ENCODE assay signal across 23 cellular contexts in genomic region chr3:32956750-32957570, GRCh38. TPM values are rescaled to one million over a fixed set of nuclear protein-coding genes. Genes with fewer than 3 reads are reported as not detected.
DNase-seq lines count a peak whose midpoint lies in the region; ATAC-seq, FAIRE-seq and TF ChIP-seq lines count a peak whose summit lies in the region.
"Had no signal": no experiment of that assay in that cellular context is flagged by ENCODE, and none has a peak within 500 bp of the region (broad histone marks: within the 10 kb centered on the region; RNA-seq: fewer than 3 reads in every experiment).

No MANE protein-coding gene starts in this region.

- peaks cover 3% of the 10 kb centered on the region for H3K4me1 Mint-ChIP-seq in astrocyte (ENCODE audit: low read depth, unreplicated experiment)

- DNase-seq in COLO829 (ENCODE audit: low spot score), result peak; percentile 42
- DNase-seq in M059J (ENCODE audit: low read depth), result peak; percentile 17
- DNase-seq in astrocyte (ENCODE audit: low read depth), result peak; percentile 17
- peak; percentile 98 for DNase-seq in foreskin melanocyte
- no peak for DNase-seq in mesenteric fat pad (ENCODE audit: low spot score)
- DNase-seq in HuH-7.5 (ENCODE audit: low spot score), result no peak
- DNase-seq: activated B cell treated with CpG ODN at 0.5 μM for 24 hours; dorsolateral prefrontal cortex; GF-D8; hypothalamus; kidney; NCI-H1417 treated with DMSO at 0.1 percent for 48 hours; SHP77; stimulated activated CD4-positive, alpha-beta T cell treated with anti-CD3 and anti-CD28 coated beads, Interleukin-2, amount 100 ng/mL, for 48 hours; substantia nigra had no signal

- H3K9me3 Mint-ChIP-seq in astrocyte (ENCODE audit: unreplicated experiment), result no peaks in the 10 kb centered on the region
- H3K9me3 Mint-ChIP-seq: activated B cell treated with CpG ODN at 0.5 μM for 24 hours; memory B cell; natural killer cell treated with Interleukin-12 subunit alpha and Interleukin-12 subunit beta and Interleukin-15 and Interleukin-18, amount 100 ng/mL, for 72 hours had no signal

- H3K36me3 Mint-ChIP-seq in astrocyte (ENCODE audit: low read depth, unreplicated experiment), result peaks cover 2% of the 10 kb centered on the region
- H3K36me3 Mint-ChIP-seq: memory B cell; natural killer cell treated with Interleukin-12 subunit alpha and Interleukin-12 subunit beta and Interleukin-15 and Interleukin-18, amount 100 ng/mL, for 72 hours had no signal

- no peaks in the 10 kb centered on the region for H3K4me1 ChIP-seq in astrocyte (ENCODE audit: insufficient read depth, low read length)

- H3K27me3 ChIP-seq in astrocyte (ENCODE audit: insufficient read depth, low read length), result no peaks in the 10 kb centered on the region
- H3K27me3 ChIP-seq: dorsolateral prefrontal cortex had no signal

- H4K20me1 ChIP-seq in astrocyte (ENCODE audit: insufficient read depth, low read length), result no peaks in the 10 kb centered on the region

- no peak overlapping the region for H3K4me3 Mint-ChIP-seq in astrocyte (ENCODE audit: unreplicated experiment)
- H3K4me3 Mint-ChIP-seq: activated B cell treated with CpG ODN at 0.5 μM for 24 hours; B cell; memory B cell; natural killer cell treated with Interleukin-12 subunit alpha and Interleukin-12 subunit beta and Interleukin-15 and Interleukin-18, amount 100 ng/mL, for 72 hours had no signal

- H3K9me3 ChIP-seq in astrocyte (ENCODE audit: insufficient read depth, low read depth, low read length), result no peaks in the 10 kb centered on the region

- no peaks in the 10 kb centered on the region for H3K36me3 ChIP-seq in astrocyte (ENCODE audit: insufficient read depth, low read length)

- no peak overlapping the region for H3K9ac ChIP-seq in astrocyte (ENCODE audit: low read length)

- no peak overlapping the region for H3K27ac ChIP-seq in astrocyte (ENCODE audit: low read depth, low read length)
- H3K27ac ChIP-seq: dorsolateral prefrontal cortex had no signal

- ATAC-seq in GM21723 (IDR thresholded peaks at IDR 0.05; ENCODE audit: unreplicated experiment), result no peak
- ATAC-seq: GM12878; natural killer cell treated with Interleukin-12 subunit alpha and Interleukin-12 subunit beta and Interleukin-15 and Interleukin-18, amount 100 ng/mL, for 72 hours had no signal

- H3K4me2 ChIP-seq in astrocyte (ENCODE audit: low read length), result no peak overlapping the region

- FAIRE-seq in astrocyte (lab: Jason Lieb, UNC), result no peak
- FAIRE-seq: GM12878, kidney had no signal

- H3K79me2 ChIP-seq in astrocyte (ENCODE audit: insufficient read depth, low read length), result no peaks in the 10 kb centered on the region

- H3K27ac Mint-ChIP-seq in astrocyte (ENCODE audit: unreplicated experiment), result no peak overlapping the region
- H3K27ac Mint-ChIP-seq: activated B cell treated with CpG ODN at 0.5 μM for 24 hours, B cell, memory B cell, progenitor cell of endocrine pancreas had no signal

- H2AFZ ChIP-seq in astrocyte (ENCODE audit: low read depth, low read length), result no peak overlapping the region

- H3K27me3 Mint-ChIP-seq in astrocyte (ENCODE audit: low read depth, unreplicated experiment), result peaks cover 16% of the 10 kb centered on the region
- H3K27me3 Mint-ChIP-seq: activated B cell treated with CpG ODN at 0.5 μM for 24 hours, B cell had no signal

- no peak overlapping the region for H3K4me3 ChIP-seq in astrocyte (ENCODE audit: insufficient read depth, low read depth, low read length)
- H3K4me3 ChIP-seq: dorsolateral prefrontal cortex, GM12878 had no signal

- no peak for TF ChIP-seq CTCF in astrocyte (IDR thresholded peaks at IDR 0.05; ENCODE audit: insufficient read depth, low read depth, low read length)

RNA-seq across cellular contexts. Expression of gene CCR4, which starts 5.5 kb away (rescaled TPM):
- 0.10 TPM in 1 of 2 replicates, not detected in the other for total RNA-seq in M059J (2014; rRNA removed; shearing (Covaris generic))
- total RNA-seq in astrocyte (not detected in 2 replicates), mesenteric fat pad (0.48 TPM)
- total RNA-seq: OCI-LY7, progenitor cell of endocrine pancreas, skeletal muscle tissue had no signal

Comparison
In these comparisons a context has a peak if more than half of its experiments do, and no peak if none do; other contexts are left out.
1. DNase-seq: peak in COLO829 (single experiment), M059J (single experiment), astrocyte (single experiment) and foreskin melanocyte (single experiment); none in mesenteric fat pad (single experiment) and HuH-7.5 (single experiment).